Comparison of ENCODE assay signal across 29 cellular contexts in the genomic region with DNA sequence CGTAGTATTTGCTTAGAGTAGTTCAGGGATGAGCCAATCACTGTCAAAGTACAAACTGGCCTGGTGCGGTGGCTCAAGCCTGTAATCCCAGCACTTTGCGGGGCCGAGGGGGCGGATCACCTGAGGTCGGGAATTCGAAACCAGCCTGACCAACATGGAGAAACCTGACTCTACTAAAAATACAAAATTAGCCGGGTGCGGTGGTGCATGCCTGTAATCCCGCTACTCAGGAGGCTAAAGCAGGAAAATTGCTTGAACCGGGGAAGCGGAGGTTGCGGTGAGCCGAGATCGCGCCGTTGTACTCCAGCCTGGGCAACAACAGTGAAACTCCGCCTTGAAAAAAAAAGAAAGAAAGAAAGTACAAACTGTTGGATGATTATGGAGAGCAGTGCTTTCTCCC.
"Had no signal": no experiment of that assay in that cellular context is flagged by ENCODE, and none has a peak within 500 bp of the region (broad histone marks: within the 10 kb centered on the region; RNA-seq: fewer than 3 reads in every experiment).

No MANE protein-coding gene starts in this region.

- H3K27me3 ChIP-seq: adrenal gland, body of pancreas, cardiac muscle cell, colonic mucosa, esophagus squamous epithelium had no signal

- H3K27ac ChIP-seq: adrenal gland, body of pancreas, cardiac muscle cell, colonic mucosa, epithelial cell of prostate, esophagus squamous epithelium had no signal

- H3K4me3 ChIP-seq: adrenal gland, body of pancreas, cardiac muscle cell, colonic mucosa, esophagus squamous epithelium had no signal

- H3K9me3 ChIP-seq: adrenal gland, body of pancreas, colonic mucosa, esophagus squamous epithelium had no signal

- FAIRE-seq: endometrium, endothelial cell of umbilical vein, frontal cortex had no signal

- ATAC-seq: activated CD4-positive, alpha-beta T cell treated with anti-CD3 and anti-CD28 coated beads for 36 hours; activated CD4-positive, CD25-positive, alpha-beta regulatory T cell treated with anti-CD3 and anti-CD28 coated beads, Interleukin-2, amount 50 U/mL, for 24 hours; activated CD8-positive, alpha-beta memory T cell treated with anti-CD3 and anti-CD28 coated beads, Interleukin-2, amount 10 ng/mL, durations not matched to agents 7 days and 5 days; activated CD8-positive, alpha-beta T cell treated with anti-CD3 and anti-CD28 coated beads, Interleukin-2, amount 10 ng/mL, durations not matched to agents 7 days and 5 days; activated naive CD8-positive, alpha-beta T cell treated with anti-CD3 and anti-CD28 coated beads, Interleukin-2, amount 50 U/mL, for 24 hours; body of pancreas had no signal

- H3K4me1 ChIP-seq: body of pancreas, colonic mucosa had no signal

- H3K36me3 ChIP-seq: adrenal gland, cardiac muscle cell, colonic mucosa, esophagus squamous epithelium had no signal

- DNase-seq: activated B cell treated with CpG ODN at 0.5 μM for 24 hours; activated CD4-positive, alpha-beta memory T cell treated with anti-CD3 and anti-CD28 coated beads for 36 hours; activated CD4-positive, alpha-beta T cell treated with anti-CD3 and anti-CD28 coated beads for 36 hours; activated CD4-positive, alpha-beta T cell treated with anti-CD3 and anti-CD28 coated beads, Interleukin-2, amount 10 ng/mL, durations not matched to agents 24 days and 14 days; activated CD8-positive, alpha-beta memory T cell treated with anti-CD3 and anti-CD28 coated beads, Interleukin-2, amount 10 ng/mL, durations not matched to agents 7 days and 5 days; activated CD8-positive, alpha-beta memory T cell treated with anti-CD3 and anti-CD28 coated beads, Interleukin-2, amount 50 U/mL, for 4 hours; activated CD8-positive, alpha-beta T cell treated with anti-CD3 and anti-CD28 coated beads, Interleukin-2, amount 10 ng/mL, durations not matched to agents 7 days and 5 days; activated effector memory CD4-positive, alpha-beta T cell treated with anti-CD3 and anti-CD28 coated beads, Interleukin-2, amount 50 U/mL, for 16 hours; activated naive CD4-positive, alpha-beta T cell treated with anti-CD3 and anti-CD28 coated beads for 36 hours; activated naive CD8-positive, alpha-beta T cell treated with anti-CD3 and anti-CD28 coated beads for 36 hours; activated naive CD8-positive, alpha-beta T cell treated with anti-CD3 and anti-CD28 coated beads, Interleukin-2, amount 50 U/mL, for 24 hours; activated T-cell treated with anti-CD3 and anti-CD28 coated beads, Interleukin-2, amount 50 U/mL, for 1 hour; activated T-cell treated with anti-CD3 and anti-CD28 coated beads, Interleukin-2, amount 50 U/mL, for 48 hours; adrenal gland; amygdala; body of pancreas; central memory CD4-positive, alpha-beta T cell; cerebellar nuclear complex; colonic mucosa; effector CD8-positive, alpha-beta T cell; esophagus squamous epithelium; head of caudate nucleus; T-helper 2 cell had no signal
